35 cellular contexts compared by ENCODE assay signal in genomic region chr3:132276228-132276906, GRCh38. TPM values are rescaled to one million over a fixed set of nuclear protein-coding genes. Genes with fewer than 3 reads are reported as not detected.
"Had no signal": no experiment of that assay in that cellular context is flagged by ENCODE, and none has a peak within 500 bp of the region (broad histone marks: within the 10 kb centered on the region; RNA-seq: fewer than 3 reads in every experiment).

No MANE protein-coding gene starts in this region.

- H3K27me3 ChIP-seq: breast epithelium, cardiac muscle cell, colonic mucosa, esophagus squamous epithelium, gastroesophageal sphincter, heart right ventricle had no signal

- H3K9me3 ChIP-seq: breast epithelium, colonic mucosa had no signal

- H3K27ac ChIP-seq: breast epithelium, cardiac muscle cell, colonic mucosa, epithelial cell of prostate, esophagus squamous epithelium, gastroesophageal sphincter, heart right ventricle had no signal

- H3K4me3 ChIP-seq: breast epithelium, cardiac muscle cell, colonic mucosa, esophagus squamous epithelium, gastroesophageal sphincter, heart right ventricle had no signal

- H3K36me3 Mint-ChIP-seq: activated naive CD4-positive, alpha-beta T cell treated with anti-CD3 and anti-CD28 coated beads, Interleukin-2, amount 10 ng/mL, durations not matched to agents 7 days and 5 days; brain; T-cell had no signal

- H3K9me3 Mint-ChIP-seq: T-helper 2 cell treated with Interferon-gamma antibody and Interleukin-4, amounts not matched to agents 5 μg/mL and 100 μg/mL, for 36 hours had no signal

- H3K4me1 ChIP-seq: breast epithelium, colonic mucosa, esophagus squamous epithelium, gastroesophageal sphincter, heart right ventricle had no signal

- H3K27ac Mint-ChIP-seq: activated CD4-positive, alpha-beta memory T cell treated with anti-CD3 and anti-CD28 coated beads, Interleukin-2, amount 10 ng/mL, durations not matched to agents 7 days and 5 days; activated CD4-positive, alpha-beta T cell treated with anti-CD3 and anti-CD28 coated beads for 36 hours; activated CD4-positive, alpha-beta T cell treated with anti-CD3 and anti-CD28 coated beads, Interleukin-2, amount 10 ng/mL, durations not matched to agents 7 days and 5 days; activated naive CD4-positive, alpha-beta T cell treated with anti-CD3 and anti-CD28 coated beads, Interleukin-2, amount 10 ng/mL, durations not matched to agents 7 days and 5 days; activated naive CD8-positive, alpha-beta T cell; activated T-cell treated with anti-CD3 and anti-CD28 coated beads, Interleukin-2, amount 50 U/mL, for 24 hours; activated T-cell treated with anti-CD3 and anti-CD28 coated beads, Interleukin-2, amount 50 U/mL, for 72 hours; brain; T-cell; T-helper 1 cell treated with Interleukin-12 subunit alpha and Interleukin-12 subunit beta and Interleukin-4 antibody, amounts not matched to agents 30 μg/mL and 1 μg/mL, for 36 hours; T-helper 2 cell treated with Interferon-gamma antibody and Interleukin-4, amounts not matched to agents 5 μg/mL and 100 μg/mL, for 36 hours had no signal

- H3K4me1 Mint-ChIP-seq: activated CD4-positive, alpha-beta memory T cell treated with anti-CD3 and anti-CD28 coated beads, Interleukin-2, amount 10 ng/mL, durations not matched to agents 7 days and 5 days; activated CD4-positive, alpha-beta T cell treated with anti-CD3 and anti-CD28 coated beads for 36 hours; activated CD4-positive, alpha-beta T cell treated with anti-CD3 and anti-CD28 coated beads, Interleukin-2, amount 10 ng/mL, durations not matched to agents 7 days and 5 days; activated naive CD4-positive, alpha-beta T cell treated with anti-CD3 and anti-CD28 coated beads, Interleukin-2, amount 10 ng/mL, durations not matched to agents 7 days and 5 days; brain; T-cell had no signal

- ATAC-seq: activated CD4-positive, alpha-beta T cell treated with anti-CD3 and anti-CD28 coated beads for 36 hours; activated T-cell treated with anti-CD3 and anti-CD28 coated beads, Interleukin-2, amount 50 U/mL, for 72 hours; gastroesophageal sphincter; heart right ventricle; T-cell had no signal

- H3K27me3 Mint-ChIP-seq: activated naive CD4-positive, alpha-beta T cell treated with anti-CD3 and anti-CD28 coated beads, Interleukin-2, amount 10 ng/mL, durations not matched to agents 7 days and 5 days; activated naive CD8-positive, alpha-beta T cell; brain had no signal

- DNase-seq: activated CD4-positive, alpha-beta memory T cell treated with anti-CD3 and anti-CD28 coated beads, Interleukin-2, amount 10 ng/mL, durations not matched to agents 7 days and 5 days; activated CD4-positive, alpha-beta T cell treated with anti-CD3 and anti-CD28 coated beads for 36 hours; activated CD4-positive, alpha-beta T cell treated with anti-CD3 and anti-CD28 coated beads, Interleukin-2, amount 10 ng/mL, durations not matched to agents 7 days and 5 days; activated CD4-positive, alpha-beta T cell treated with anti-CD3 and anti-CD28 coated beads, Interleukin-2, amount 50 U/mL, for 4 hours; activated CD4-positive, CD25-positive, alpha-beta regulatory T cell; activated CD4-positive, CD25-positive, alpha-beta regulatory T cell treated with anti-CD3 and anti-CD28 coated beads, Interleukin-2, amount 50 U/mL, for 72 hours; activated CD8-positive, alpha-beta memory T cell treated with anti-CD3 and anti-CD28 coated beads, Interleukin-2, amount 50 U/mL, for 48 hours; activated gamma-delta T cell; activated naive CD4-positive, alpha-beta T cell; activated naive CD4-positive, alpha-beta T cell treated with anti-CD3 and anti-CD28 coated beads, Interleukin-2, amount 10 ng/mL, durations not matched to agents 7 days and 5 days; activated T-cell treated with anti-CD3 and anti-CD28 coated beads for 4 hours; activated T-cell treated with anti-CD3 and anti-CD28 coated beads, Interleukin-2, amount 50 U/mL, for 24 hours; activated T-cell treated with anti-CD3 and anti-CD28 coated beads, Interleukin-2, amount 50 U/mL, for 72 hours; amniotic stem cell; aorta; central memory CD4-positive, alpha-beta T cell; cerebellar nuclear complex; colonic mucosa; effector CD8-positive, alpha-beta T cell; esophagus squamous epithelium; foreskin melanocyte; heart right ventricle; T-cell; T1000 had no signal

- H3K4me3 Mint-ChIP-seq: activated CD4-positive, alpha-beta memory T cell treated with anti-CD3 and anti-CD28 coated beads, Interleukin-2, amount 10 ng/mL, durations not matched to agents 7 days and 5 days; activated CD4-positive, alpha-beta T cell treated with anti-CD3 and anti-CD28 coated beads for 36 hours; activated CD4-positive, alpha-beta T cell treated with anti-CD3 and anti-CD28 coated beads, Interleukin-2, amount 10 ng/mL, durations not matched to agents 7 days and 5 days; activated naive CD4-positive, alpha-beta T cell treated with anti-CD3 and anti-CD28 coated beads, Interleukin-2, amount 10 ng/mL, durations not matched to agents 7 days and 5 days; activated naive CD8-positive, alpha-beta T cell; activated T-cell treated with anti-CD3 and anti-CD28 coated beads, Interleukin-2, amount 50 U/mL, for 24 hours; activated T-cell treated with anti-CD3 and anti-CD28 coated beads, Interleukin-2, amount 50 U/mL, for 72 hours; brain; T-cell; T-helper 1 cell treated with Interleukin-12 subunit alpha and Interleukin-12 subunit beta and Interleukin-4 antibody, amounts not matched to agents 30 μg/mL and 1 μg/mL, for 36 hours; T-helper 2 cell treated with Interferon-gamma antibody and Interleukin-4, amounts not matched to agents 5 μg/mL and 100 μg/mL, for 36 hours had no signal

- H3K36me3 ChIP-seq: breast epithelium, cardiac muscle cell, colonic mucosa, esophagus squamous epithelium, gastroesophageal sphincter, heart right ventricle had no signal

RNA-seq across cellular contexts. Expression of gene ACP3, which starts 40.8 kb away (rescaled TPM):
- total RNA-seq: activated CD4-positive, alpha-beta memory T cell treated with anti-CD3 and anti-CD28 coated beads, Interleukin-2, amount 10 ng/mL, durations not matched to agents 7 days and 5 days; activated CD4-positive, alpha-beta T cell treated with anti-CD3 and anti-CD28 coated beads for 36 hours; activated CD4-positive, alpha-beta T cell treated with anti-CD3 and anti-CD28 coated beads, Interleukin-2, amount 10 ng/mL, durations not matched to agents 7 days and 5 days; activated T-cell treated with anti-CD3 and anti-CD28 coated beads, Interleukin-2, amount 50 U/mL, for 72 hours; dermis microvascular lymphatic vessel endothelial cell; endothelial cell of umbilical vein; glomerular endothelial cell; T-cell had no signal
